8 cellular contexts compared by ENCODE assay signal in the genomic region with DNA sequence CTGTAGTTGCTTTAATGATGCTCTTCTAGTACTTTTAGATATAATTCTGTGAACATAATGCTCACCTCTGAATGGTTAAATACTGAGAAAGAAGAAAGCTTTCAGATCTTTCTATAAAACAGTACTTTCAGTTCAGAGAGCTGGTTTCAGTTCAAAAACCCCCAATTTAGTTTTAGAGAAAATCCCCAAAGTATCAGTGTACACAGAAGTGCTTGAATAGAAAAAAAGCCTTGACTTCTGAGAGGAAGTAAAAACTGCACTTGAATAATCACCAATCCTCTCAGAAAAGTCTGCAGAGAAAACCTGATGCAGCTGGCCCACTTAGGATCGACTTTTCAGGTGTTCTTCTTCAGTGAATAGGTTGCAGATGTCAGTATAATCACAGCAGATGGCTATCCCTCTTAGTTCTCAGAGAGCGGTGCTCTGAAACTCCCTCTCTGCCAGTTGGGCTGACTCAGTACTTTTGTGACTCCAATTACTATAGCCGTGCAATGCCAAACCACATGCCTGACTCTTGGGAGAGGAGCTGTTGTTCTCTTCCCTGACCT.
DNase-seq lines count a peak whose midpoint lies in the region; ATAC-seq, FAIRE-seq and TF ChIP-seq lines count a peak whose summit lies in the region.

No MANE protein-coding gene starts in this region.

- H3K36me3 Mint-ChIP-seq in mesothelial cell of epicardium: no peaks in the 10 kb centered on the region
- H3K36me3 Mint-ChIP-seq in nephron progenitor cell (ENCODE audit: low read depth): no peaks in the 10 kb centered on the region

- DNase-seq in GM04503 (ENCODE audit: low read depth) (peak; percentile 59), HTR-8/SVneo (ENCODE audit: insufficient read length, low spot score) (peak; percentile 10), SK-MEL-5 (ENCODE audit: low read depth, low spot score) (peak; percentile 32), mesothelial cell of epicardium (ENCODE audit: low spot score in 2 of 2, unreplicated experiment in 2 of 2) (no peak), T-helper 2 cell (no peak), HT-29 (ENCODE audit: low spot score) (no peak), nephron progenitor cell (no peak)

- H3K27ac Mint-ChIP-seq in mesothelial cell of epicardium (peak overlapping the region; percentile 14), nephron progenitor cell (no peak overlapping the region)

- TF ChIP-seq CTCF in mesothelial cell of epicardium (IDR thresholded peaks at IDR 0.05; ENCODE audit: unreplicated experiment): no peak
- no peak for TF ChIP-seq CTCF in nephron progenitor cell (IDR thresholded peaks at IDR 0.05)

- in situ Hi-C loops in SK-MEL-5 (cut with HindIII; ENCODE audit: low pct_unique_long_range_greater_than_20kb, low sequenced_read_pairs): no loop called here

- peaks cover 22% of the 10 kb centered on the region for H3K4me1 Mint-ChIP-seq in mesothelial cell of epicardium
- peaks cover 7% of the 10 kb centered on the region for H3K4me1 Mint-ChIP-seq in nephron progenitor cell

- ATAC-seq in GM21529 (IDR thresholded peaks at IDR 0.05; ENCODE audit: unreplicated experiment): peak; percentile 89

- H3K27me3 Mint-ChIP-seq in mesothelial cell of epicardium (ENCODE audit: low read depth) (no peaks in the 10 kb centered on the region), nephron progenitor cell (ENCODE audit: low read depth, poor library complexity) (no peaks in the 10 kb centered on the region)

- H3K9me3 Mint-ChIP-seq in mesothelial cell of epicardium: peaks cover 13% of the 10 kb centered on the region
- H3K9me3 Mint-ChIP-seq in nephron progenitor cell: peaks cover 4% of the 10 kb centered on the region

- no peak overlapping the region for H3K4me3 Mint-ChIP-seq in mesothelial cell of epicardium
- no peak overlapping the region for H3K4me3 Mint-ChIP-seq in nephron progenitor cell

- FAIRE-seq in HTR-8/SVneo (lab: Jason Lieb, UNC): no peak

Comparison
In these comparisons a context has a peak if more than half of its experiments do, and no peak if none do; other contexts are left out.
1. DNase-seq: peak in GM04503 (single experiment), HTR-8/SVneo (single experiment) and SK-MEL-5 (single experiment); none in mesothelial cell of epicardium (0 of 2), T-helper 2 cell (0 of 5), HT-29 (single experiment) and nephron progenitor cell (single experiment).